Comparison of ENCODE assay signal across 8 cellular contexts in the genomic region with DNA sequence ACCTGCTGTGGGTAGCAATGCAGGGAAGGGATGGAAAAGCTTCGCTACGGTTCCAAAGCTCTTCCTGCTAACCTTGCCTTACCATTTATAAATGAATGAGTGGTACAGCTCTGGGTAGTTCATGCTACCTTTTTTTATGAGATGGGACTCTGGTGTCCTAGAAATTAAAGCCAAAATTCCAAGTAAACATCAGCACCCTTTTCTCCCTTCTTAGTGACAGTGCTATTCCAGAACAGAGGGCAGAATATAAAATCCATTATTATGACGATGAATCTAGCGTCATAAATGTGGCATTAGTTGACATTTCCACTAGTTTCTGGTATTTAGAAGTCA. TPM values are rescaled to one million over a fixed set of nuclear protein-coding genes. Genes with fewer than 3 reads are reported as not detected.
DNase-seq lines count a peak whose midpoint lies in the region; ATAC-seq and TF ChIP-seq lines count a peak whose summit lies in the region.

No MANE protein-coding gene starts in this region.

- CTCF ChIA-PET in RWPE1 (lab: Yijun Ruan, JAX), result no interaction called here

- H3K27me3 ChIP-seq in DND-41 (ENCODE audit: insufficient read depth, low read length, poor library complexity), result no peaks in the 10 kb centered on the region
- no peaks in the 10 kb centered on the region for H3K27me3 ChIP-seq in psoas muscle (ENCODE audit: insufficient read depth in 3 of 3, low read length in 2 of 3)

- DNase-seq in DND-41 (no peak), RWPE1 (ENCODE audit: low spot score) (no peak), epithelial cell of proximal tubule (ENCODE audit: low read depth) (no peak), psoas muscle (no peak), iPS-NIHi11 (ENCODE audit: low spot score) (no peak), SHP77 treated with DMSO at 0.1 percent for 48 hours (lab: John Stamatoyannopoulos, UW) (no peak)
- DNase-seq in stimulated activated CD4-positive, alpha-beta T cell treated with anti-CD3 and anti-CD28 coated beads, Interleukin-4, amount 100 ng/mL, for 1 hour, result no peak

- TF ChIP-seq CTCF in DND-41 (IDR thresholded peaks at IDR 0.05; ENCODE audit: borderline replicate concordance, extremely low read depth, low read length, poor library complexity, severe bottlenecking) (no peak), RWPE1 (conservative IDR thresholded peaks at IDR 0.05; ENCODE audit: low read depth) (peak; percentile 13; the same call in 1 of the 2 replicates), epithelial cell of proximal tubule (conservative IDR thresholded peaks at IDR 0.05; ENCODE audit: low read depth, low read length) (no peak), psoas muscle (IDR thresholded peaks at IDR 0.05) (no peak)

- H3K27ac ChIP-seq in DND-41 (ENCODE audit: low read length) (peak overlapping the region; percentile 7; the same call in 1 of the 2 replicates), RWPE1 (no peak overlapping the region), psoas muscle (no peak overlapping the region)

- ATAC-seq in DND-41 (ENCODE audit: insufficient read depth, low read depth) (no peak), psoas muscle (no peak), GM18517 (IDR thresholded peaks at IDR 0.05; ENCODE audit: unreplicated experiment) (no peak)

- peak overlapping the region in 1 of 2 experiments; percentile 44; a peak in 2 of 4 replicates for H3K4me3 ChIP-seq in DND-41 (ENCODE audit: low read depth in 1 of 2, low read length in 2 of 2)
- H3K4me3 ChIP-seq in epithelial cell of proximal tubule (ENCODE audit: low read depth, low read length), result peak overlapping the region; percentile 42
- H3K4me3 ChIP-seq in psoas muscle, result peak overlapping the region; percentile 94

- no peak overlapping the region for H3K9ac ChIP-seq in DND-41 (ENCODE audit: low read depth, low read length)

- peaks cover 9% of the 10 kb centered on the region for H3K79me2 ChIP-seq in DND-41 (ENCODE audit: insufficient read depth, low read length)

- H3K4me2 ChIP-seq in DND-41 (ENCODE audit: insufficient read depth, low read length), result peak overlapping the region; percentile 77; the same call in 1 of the 2 replicates

- H3K9me3 ChIP-seq in DND-41 (ENCODE audit: insufficient read depth, low read length, severe bottlenecking), result no peaks in the 10 kb centered on the region
- no peaks in the 10 kb centered on the region for H3K9me3 ChIP-seq in psoas muscle

- intact Hi-C loops in psoas muscle (cut with DNase I), result no loop called here

- H4K20me1 ChIP-seq in DND-41 (ENCODE audit: insufficient read depth, low read length), result no peaks in the 10 kb centered on the region

- H3K4me1 ChIP-seq in DND-41 (ENCODE audit: insufficient read depth, low read length) (peaks cover 23% of the 10 kb centered on the region), psoas muscle (peaks cover 9% of the 10 kb centered on the region)

- H2AFZ ChIP-seq in DND-41 (ENCODE audit: low read depth, low read length), result no peak overlapping the region

- 6 to 8% (median 6%) methylated on average over 4 of the region's 4 CpGs for WGBS in psoas muscle, 3 donors

- peaks cover 17% of the 10 kb centered on the region for H3K36me3 ChIP-seq in DND-41 (ENCODE audit: insufficient read depth, low read length)
- peaks cover 0 to 20% of the 10 kb centered on the region in 2 donors for H3K36me3 ChIP-seq in psoas muscle (ENCODE audit: insufficient read depth in 1 of 2, low read depth in 1 of 2)

- POLR2A ChIA-PET in RWPE1 (lab: Yijun Ruan, JAX; ENCODE audit: low non-redundant PET), result interaction anchor here (0.5 to 0.6 kb wide), 2 partner anchors 92 to 154 kb away, joined by 3 read pairs; no protein-coding TSS in a partner anchor

RNA-seq across cellular contexts. Expression of gene SVIP, which starts 0.4 kb away (rescaled TPM):
- total RNA-seq in epithelial cell of proximal tubule (13.0 and 14.8 TPM in 2 replicates), psoas muscle (10 to 100 TPM; 18.0 to 29.1 (median 20.9) TPM)
- polyA plus RNA-seq in psoas muscle, result 10 to 100 TPM in 1 of 3 donors, 1 to 10 TPM in 2; 3.9 to 11.9 (median 8.9) TPM

RNA-seq across cellular contexts. Expression of gene CCDC179, which starts 30.2 kb away (rescaled TPM):
- total RNA-seq in epithelial cell of proximal tubule (not detected in 2 replicates), psoas muscle (not detected)
- polyA plus RNA-seq in psoas muscle, result not detected
